Comparison of ENCODE assay signal across 9 cellular contexts in genomic region chr17:35345445-35345925, GRCh38. TPM values are rescaled to one million over a fixed set of nuclear protein-coding genes. Genes with fewer than 3 reads are reported as not detected.
DNase-seq lines count a peak whose midpoint lies in the region; ATAC-seq, FAIRE-seq and TF ChIP-seq lines count a peak whose summit lies in the region.
"Had no signal": no experiment of that assay in that cellular context is flagged by ENCODE, and none has a peak within 500 bp of the region (broad histone marks: within the 10 kb centered on the region; RNA-seq: fewer than 3 reads in every experiment).

No MANE protein-coding gene starts in this region.

- no peak for TF ChIP-seq CTCF in AG04449 (IDR thresholded peaks at IDR 0.05; ENCODE audit: insufficient read depth, low read length, missing control alignments)
- TF ChIP-seq CTCF in NB4 (IDR thresholded peaks at IDR 0.05; ENCODE audit: low read depth, low read length): no peak
- TF ChIP-seq CTCF in epithelial cell of proximal tubule (conservative IDR thresholded peaks at IDR 0.05; ENCODE audit: low read depth, low read length): no peak
- no peak for TF ChIP-seq CTCF in nephron (IDR thresholded peaks at IDR 0.05; ENCODE audit: unreplicated experiment in 3 of 3)

- no peak for FAIRE-seq in H54 (lab: Jason Lieb, UNC)
- FAIRE-seq: frontal cortex had no signal

- no peaks in the 10 kb centered on the region for H3K4me1 Mint-ChIP-seq in nephron

- TF ChIP-seq POLR2A in NB4 (IDR thresholded peaks at IDR 0.05; ENCODE audit: extremely low read depth, insufficient read length): no peak
- no peak for TF ChIP-seq POLR2A in H54 (IDR thresholded peaks at IDR 0.05; ENCODE audit: low read depth, low read length)

- no peak overlapping the region for H3K27ac Mint-ChIP-seq in nephron

- no peaks in the 10 kb centered on the region for H3K36me3 Mint-ChIP-seq in nephron (ENCODE audit: low read depth)

- POLR2A ChIA-PET in AG04449 (lab: Yijun Ruan, JAX): interaction anchor here (2.7 kb wide), 1 partner anchor 28 kb away, joined by 11 read pairs; the partner anchor contains the start of gene SLFN11

- DNase-seq in AG04449 (ENCODE audit: low read depth, low spot score): no peak
- DNase-seq in NB4 (ENCODE audit: low read depth): no peak
- DNase-seq in epithelial cell of proximal tubule (ENCODE audit: low read depth): no peak
- DNase-seq in NCI-H82 (lab: John Stamatoyannopoulos, UW): no peak
- DNase-seq in mesenteric fat pad (ENCODE audit: low spot score): no peak
- no peak for DNase-seq in H54 (ENCODE audit: insufficient read length, low spot score)

- CTCF ChIA-PET in AG04449 (lab: Yijun Ruan, JAX): interaction anchor here (1.7 to 2.1 kb wide), 2 partner anchors 34 to 188 kb away, joined by 8 to 9 read pairs; no protein-coding TSS in a partner anchor

- peaks cover 14% of the 10 kb centered on the region for H3K9me3 Mint-ChIP-seq in nephron

- H3K4me3 Mint-ChIP-seq in nephron: peak overlapping the region; percentile 69 to 80 (median 75)

- ATAC-seq in HG02840 (IDR thresholded peaks at IDR 0.05; ENCODE audit: low FRiP score, unreplicated experiment): no peak

- H3K4me3 ChIP-seq in AG04449 (ENCODE audit: low read depth, low read length): peak overlapping the region; percentile 54
- peak overlapping the region; percentile 58 for H3K4me3 ChIP-seq in NB4 (ENCODE audit: low read depth, low read length)
- peak overlapping the region; percentile 53 for H3K4me3 ChIP-seq in epithelial cell of proximal tubule (ENCODE audit: low read depth, low read length)

- H3K27me3 Mint-ChIP-seq in nephron (ENCODE audit: low read depth): peaks cover 75% of the 10 kb centered on the region

RNA-seq across cellular contexts. Expression of gene SLFN11, which starts 27.9 kb away (rescaled TPM):
- total RNA-seq in epithelial cell of proximal tubule (2.1 and 2.8 TPM in 2 replicates), mesenteric fat pad (54.7 TPM)

Comparison
In these comparisons a context has a peak if more than half of its experiments do, and no peak if none do; other contexts are left out.
1. RNA of gene SLFN11, which starts 27.9 kb away (total RNA-seq): 54.7 TPM in mesenteric fat pad (single experiment); 2.1 to 2.8 TPM in epithelial cell of proximal tubule; every median in the first group is over 10 times any median in the second.
2. Peak in every context shown above with its lines, with median percentiles within 50 percentile points of each other: H3K4me3 ChIP-seq.